ENCODE assay signal across 27 cellular contexts in genomic region chr17:71267668-71268067, GRCh38.
"Had no signal": no experiment of that assay in that cellular context is flagged by ENCODE, and none has a peak within 500 bp of the region (broad histone marks: within the 10 kb centered on the region; RNA-seq: fewer than 3 reads in every experiment).

No MANE protein-coding gene starts in this region.

- DNase-seq: colonic mucosa; cortex of kidney; dermis blood vessel endothelial cell; dorsolateral prefrontal cortex; effector CD4-positive, alpha-beta T cell; effector CD8-positive, alpha-beta T cell; effector memory CD4-positive, alpha-beta T cell; effector memory CD8-positive, alpha-beta T cell; erythroblast; esophagus squamous epithelium; foreskin keratinocyte; foreskin melanocyte; gastrocnemius medialis; glutamatergic neuron; head of caudate nucleus; heart left ventricle; heart right ventricle had no signal

- H3K9me3 ChIP-seq: colonic mucosa, gastrocnemius medialis had no signal

- H3K27ac ChIP-seq: colonic mucosa, coronary artery, dorsolateral prefrontal cortex, epithelial cell of prostate, esophagus muscularis mucosa, esophagus squamous epithelium, foreskin keratinocyte, gastrocnemius medialis, gastroesophageal sphincter, heart left ventricle, heart right ventricle had no signal

- H3K27ac Mint-ChIP-seq: dendritic cell treated with granulocyte-macrophage colony-stimulating factor and Interleukin-4, amounts not matched to agents 40 ng/mL and 50 ng/mL, for 4 days; effector memory CD8-positive, alpha-beta T cell had no signal

- H3K27me3 ChIP-seq: colonic mucosa, dorsolateral prefrontal cortex, esophagus muscularis mucosa, esophagus squamous epithelium, foreskin keratinocyte, gastrocnemius medialis, gastroesophageal sphincter, heart left ventricle, heart right ventricle had no signal

- H3K4me1 ChIP-seq: colonic mucosa, esophagus muscularis mucosa, esophagus squamous epithelium, foreskin keratinocyte, gastrocnemius medialis, gastroesophageal sphincter, heart left ventricle, heart right ventricle had no signal

- ATAC-seq: effector memory CD8-positive, alpha-beta T cell; esophagus mucosa; foreskin keratinocyte; gastrocnemius medialis; gastroesophageal sphincter; heart left ventricle; heart right ventricle had no signal

- H3K36me3 ChIP-seq: colonic mucosa, esophagus muscularis mucosa, esophagus squamous epithelium, gastrocnemius medialis, gastroesophageal sphincter, heart left ventricle, heart right ventricle had no signal

- H3K27me3 Mint-ChIP-seq: dendritic cell treated with granulocyte-macrophage colony-stimulating factor and Interleukin-4, amounts not matched to agents 40 ng/mL and 50 ng/mL, for 4 days; effector memory CD8-positive, alpha-beta T cell had no signal

- FAIRE-seq: colon, endometrium, endothelial cell of umbilical vein, frontal cortex had no signal

- H3K4me3 Mint-ChIP-seq: dendritic cell treated with granulocyte-macrophage colony-stimulating factor and Interleukin-4, amounts not matched to agents 40 ng/mL and 50 ng/mL, for 4 days; effector memory CD8-positive, alpha-beta T cell had no signal

- H3K4me3 ChIP-seq: colonic mucosa, coronary artery, dorsolateral prefrontal cortex, esophagus muscularis mucosa, esophagus squamous epithelium, gastrocnemius medialis, gastroesophageal sphincter, heart left ventricle, heart right ventricle had no signal
